In genomic region chr13:47220453-47221150, GRCh38 we compare ENCODE assay signal across 21 cellular contexts.
"Had no signal": no experiment of that assay in that cellular context is flagged by ENCODE, and none has a peak within 500 bp of the region (broad histone marks: within the 10 kb centered on the region; RNA-seq: fewer than 3 reads in every experiment).

No MANE protein-coding gene starts in this region.

- DNase-seq: activated B cell treated with CpG ODN at 0.5 μM for 24 hours; activated CD4-positive, alpha-beta T cell treated with anti-CD3 and anti-CD28 coated beads for 48 hours; activated CD8-positive, alpha-beta T cell treated with anti-CD3 and anti-CD28 coated beads for 36 hours; activated effector memory CD4-positive, alpha-beta T cell treated with anti-CD3 and anti-CD28 coated beads, Interleukin-2, amount 50 U/mL, for 16 hours; activated T-cell treated with anti-CD3 and anti-CD28 coated beads, Interleukin-2, amount 50 U/mL, for 48 hours; amniotic stem cell; dermis blood vessel endothelial cell; effector memory CD8-positive, alpha-beta T cell; naive B cell; stimulated activated naive B cell treated with anti-CD40 and anti-IgM and Interleukin-4, amounts not matched to agents 10 μg/mL and 1 μg/mL and 100 μg/mL, for 72 hours; T-cell; T1000; tibial artery; uterus had no signal

- H3K27ac Mint-ChIP-seq: activated B cell treated with CpG ODN at 0.5 μM for 24 hours; activated CD8-positive, alpha-beta T cell treated with anti-CD3 and anti-CD28 coated beads for 36 hours; activated naive CD4-positive, alpha-beta T cell treated with anti-CD3 and anti-CD28 coated beads, Interleukin-2, amount 50 U/mL, for 24 hours; effector memory CD8-positive, alpha-beta T cell; naive B cell; stimulated activated naive B cell treated with anti-CD40 and anti-IgM and Interleukin-4, amounts not matched to agents 10 μg/mL and 1 μg/mL and 100 μg/mL, for 72 hours; T-cell had no signal

- H3K4me1 ChIP-seq: breast epithelium, parathyroid adenoma, tibial artery, uterus had no signal

- H3K9me3 ChIP-seq: breast epithelium, tibial artery, uterus had no signal

- H2AFZ ChIP-seq: hepatocyte, parathyroid adenoma had no signal

- FAIRE-seq: keratinocyte had no signal

- H3K4me3 ChIP-seq: breast epithelium, hepatocyte, tibial artery, uterus had no signal

- H3K36me3 Mint-ChIP-seq: activated naive CD4-positive, alpha-beta T cell treated with anti-CD3 and anti-CD28 coated beads, Interleukin-2, amount 50 U/mL, for 24 hours; naive B cell; stimulated activated naive B cell treated with anti-CD40 and anti-IgM and Interleukin-4, amounts not matched to agents 10 μg/mL and 1 μg/mL and 100 μg/mL, for 72 hours; T-cell had no signal

- H3K79me2 ChIP-seq: hepatocyte, parathyroid adenoma had no signal

- H3K27me3 Mint-ChIP-seq: activated CD8-positive, alpha-beta T cell treated with anti-CD3 and anti-CD28 coated beads for 36 hours; activated naive CD4-positive, alpha-beta T cell treated with anti-CD3 and anti-CD28 coated beads, Interleukin-2, amount 50 U/mL, for 24 hours; effector memory CD8-positive, alpha-beta T cell; stimulated activated naive B cell treated with anti-CD40 and anti-IgM and Interleukin-4, amounts not matched to agents 10 μg/mL and 1 μg/mL and 100 μg/mL, for 72 hours; T-cell had no signal

- H3K27ac ChIP-seq: breast epithelium, epithelial cell of prostate, hepatocyte, parathyroid adenoma, tibial artery, uterus had no signal

- H3K9me3 Mint-ChIP-seq: activated CD8-positive, alpha-beta T cell treated with anti-CD3 and anti-CD28 coated beads for 36 hours; activated naive CD4-positive, alpha-beta T cell treated with anti-CD3 and anti-CD28 coated beads, Interleukin-2, amount 50 U/mL, for 24 hours; stimulated activated naive B cell treated with anti-CD40 and anti-IgM and Interleukin-4, amounts not matched to agents 10 μg/mL and 1 μg/mL and 100 μg/mL, for 72 hours had no signal

- H3K4me2 ChIP-seq: hepatocyte had no signal

- H3K9ac ChIP-seq: parathyroid adenoma had no signal

- ATAC-seq: activated CD8-positive, alpha-beta T cell treated with anti-CD3 and anti-CD28 coated beads for 36 hours; effector memory CD8-positive, alpha-beta T cell; left lobe of liver; stimulated activated naive B cell treated with anti-CD40 and anti-IgM and Interleukin-4, amounts not matched to agents 10 μg/mL and 1 μg/mL and 100 μg/mL, for 72 hours; T-cell had no signal

- H3K4me1 Mint-ChIP-seq: activated B cell treated with CpG ODN at 0.5 μM for 24 hours; activated naive CD4-positive, alpha-beta T cell treated with anti-CD3 and anti-CD28 coated beads, Interleukin-2, amount 50 U/mL, for 24 hours; naive B cell; stimulated activated naive B cell treated with anti-CD40 and anti-IgM and Interleukin-4, amounts not matched to agents 10 μg/mL and 1 μg/mL and 100 μg/mL, for 72 hours; T-cell had no signal

- H3K27me3 ChIP-seq: breast epithelium, hepatocyte, tibial artery, uterus had no signal

- H3K36me3 ChIP-seq: breast epithelium, tibial artery, uterus had no signal

- H3K4me3 Mint-ChIP-seq: activated B cell treated with CpG ODN at 0.5 μM for 24 hours; activated CD8-positive, alpha-beta T cell treated with anti-CD3 and anti-CD28 coated beads for 36 hours; activated naive CD4-positive, alpha-beta T cell treated with anti-CD3 and anti-CD28 coated beads, Interleukin-2, amount 50 U/mL, for 24 hours; effector memory CD8-positive, alpha-beta T cell; naive B cell; stimulated activated naive B cell treated with anti-CD40 and anti-IgM and Interleukin-4, amounts not matched to agents 10 μg/mL and 1 μg/mL and 100 μg/mL, for 72 hours; T-cell had no signal
